12 cellular contexts compared by ENCODE assay signal in the genomic region with DNA sequence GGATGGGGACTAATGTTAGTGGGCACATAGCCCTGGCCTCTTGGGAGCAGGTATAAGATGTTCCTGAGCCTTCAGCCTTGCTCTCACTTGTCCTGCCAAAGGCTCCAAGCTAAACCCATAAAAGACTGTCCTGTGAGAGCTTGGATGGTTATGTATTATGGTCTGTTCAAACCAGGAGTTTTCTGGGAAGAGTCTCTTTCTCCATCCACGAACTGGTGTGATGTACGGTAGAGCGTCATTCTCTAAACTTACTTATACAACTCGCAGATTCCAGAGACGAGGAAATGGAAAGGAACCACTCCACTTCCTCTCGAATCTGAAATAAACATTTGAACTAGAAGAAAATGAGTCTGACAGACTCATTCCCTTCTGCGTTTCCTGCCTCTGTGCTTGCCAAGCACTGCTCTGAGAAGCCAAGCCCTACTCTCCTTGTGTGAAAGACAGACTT. TPM values are rescaled to one million over a fixed set of nuclear protein-coding genes. Genes with fewer than 3 reads are reported as not detected.
DNase-seq lines count a peak whose midpoint lies in the region; ATAC-seq and TF ChIP-seq lines count a peak whose summit lies in the region.
"Had no signal": no experiment of that assay in that cellular context is flagged by ENCODE, and none has a peak within 500 bp of the region (broad histone marks: within the 10 kb centered on the region; RNA-seq: fewer than 3 reads in every experiment).

No MANE protein-coding gene starts in this region.

- no peak overlapping the region for H3K4me2 ChIP-seq in MM.1S (ENCODE audit: low read depth, low read length)

- intact Hi-C loops in left ventricle myocardium inferior (cut with micrococcal nuclease) = no loop called here

- H3K4me3 ChIP-seq in left ventricle myocardium inferior (peak overlapping the region; percentile 93), MM.1S (ENCODE audit: low read length) (no peak overlapping the region)
- H3K4me3 ChIP-seq: K562 had no signal

- H3K27ac ChIP-seq in angular gyrus (ENCODE audit: low read depth, low read length) (peak overlapping the region; percentile 72), left ventricle myocardium inferior (replicated peaks) (peak overlapping the region; percentile 88), MM.1S (ENCODE audit: low read length) (no peak overlapping the region)

- H3K9me3 ChIP-seq in left ventricle myocardium inferior (replicated peaks) (no peaks in the 10 kb centered on the region), MM.1S (replicated peaks; ENCODE audit: insufficient read depth, low read length) (no peaks in the 10 kb centered on the region)

- no peaks in the 10 kb centered on the region for H3K79me2 ChIP-seq in MM.1S (ENCODE audit: low read length)

- no peak overlapping the region for H2AFZ ChIP-seq in MM.1S (ENCODE audit: low read length)

- no peaks in the 10 kb centered on the region for H3F3A ChIP-seq in MM.1S (ENCODE audit: insufficient read depth, low read length)

- H3K36me3 ChIP-seq in left ventricle myocardium inferior (no peaks in the 10 kb centered on the region), MM.1S (replicated peaks; ENCODE audit: insufficient read depth, low read length) (no peaks in the 10 kb centered on the region)

- H3K9ac ChIP-seq in MM.1S (ENCODE audit: low read length) = no peak overlapping the region

- DNase-seq in Daoy (ENCODE audit: low read depth) (peak; percentile 59), left ventricle myocardium inferior (no peak), putamen (ENCODE audit: low spot score) (peak; percentile 29), T-helper 2 cell (no peak), MM.1S (no peak)
- DNase-seq: activated CD4-positive, alpha-beta T cell treated with anti-CD3 and anti-CD28 coated beads for 48 hours; CD8-positive, alpha-beta T cell had no signal

- H3K27me3 ChIP-seq in left ventricle myocardium inferior (ENCODE audit: low read depth) = no peaks in the 10 kb centered on the region
- H3K27me3 ChIP-seq in MM.1S (replicated peaks; ENCODE audit: insufficient read depth, low read length) = peaks cover 16% of the 10 kb centered on the region; the same call in 1 of the 2 replicates

- no peaks in the 10 kb centered on the region for H3K9me2 ChIP-seq in MM.1S (replicated peaks; ENCODE audit: insufficient read depth, low read length)

- ATAC-seq in GM18909 (IDR thresholded peaks at IDR 0.05; ENCODE audit: poor library complexity, unreplicated experiment) = no peak
- ATAC-seq in HG03108 (IDR thresholded peaks at IDR 0.05; ENCODE audit: unreplicated experiment) = no peak
- ATAC-seq: CD8-positive, alpha-beta T cell; K562; left lobe of liver had no signal

- H3K4me1 ChIP-seq in left ventricle myocardium inferior (peaks cover 100% of the 10 kb centered on the region), MM.1S (ENCODE audit: low read length) (peaks cover 7% of the 10 kb centered on the region; the same call in 1 of the 2 replicates)

- TF ChIP-seq CTCF in left ventricle myocardium inferior (IDR thresholded peaks at IDR 0.05; ENCODE audit: borderline replicate concordance) = no peak
- no peak for TF ChIP-seq CTCF in MM.1S (IDR thresholded peaks at IDR 0.05; ENCODE audit: low read length)

- H4K20me1 ChIP-seq in MM.1S (ENCODE audit: insufficient read depth, low read length) = no peaks in the 10 kb centered on the region

RNA-seq across cellular contexts. Expression of a gene that starts 5.3 kb away (rescaled TPM):
- total RNA-seq in Daoy (2014; rRNA removed; shearing (Covaris generic)) = 1.8 and 2.1 TPM in 2 replicates
- total RNA-seq in left ventricle myocardium inferior = 22.9 TPM

RNA-seq across cellular contexts. Expression of a gene that starts 35.9 kb away (rescaled TPM):
- 6.5 and 9.2 TPM in 2 replicates for total RNA-seq in Daoy (2014; rRNA removed; shearing (Covaris generic))
- total RNA-seq in left ventricle myocardium inferior = 19.7 TPM

Comparison
In these comparisons a context has a peak if more than half of its experiments do, and no peak if none do; other contexts are left out.
1. DNase-seq: peak in Daoy (single experiment) and putamen (single experiment); none in left ventricle myocardium inferior (single experiment), T-helper 2 cell (0 of 5) and MM.1S (single experiment).